9 cellular contexts compared by ENCODE assay signal in the genomic region with DNA sequence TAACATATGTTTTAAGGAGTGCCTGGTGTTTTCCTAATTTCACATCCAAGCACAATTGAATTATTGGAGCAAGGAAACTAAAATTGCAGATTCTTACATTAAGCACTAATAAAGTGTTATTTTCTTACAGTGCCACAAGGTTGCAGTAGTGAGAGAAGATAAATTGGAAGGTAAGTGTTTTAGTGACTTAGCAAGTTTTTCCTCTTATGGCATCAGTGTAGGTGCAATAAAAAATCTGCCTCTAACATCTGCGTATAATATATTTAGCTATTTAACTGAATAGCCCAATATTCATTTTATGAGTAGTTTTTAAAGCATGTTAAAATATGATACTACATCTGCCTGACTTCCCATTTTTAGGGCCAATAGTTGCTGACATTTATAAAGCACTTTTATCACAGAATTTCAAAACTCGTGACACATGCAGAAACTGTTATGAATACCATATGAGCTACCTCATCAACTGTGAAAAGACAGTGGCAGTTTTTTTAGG. TPM values are rescaled to one million over a fixed set of nuclear protein-coding genes. Genes with fewer than 3 reads are reported as not detected.
DNase-seq lines count a peak whose midpoint lies in the region; ATAC-seq and TF ChIP-seq lines count a peak whose summit lies in the region.
"Had no signal": no experiment of that assay in that cellular context is flagged by ENCODE, and none has a peak within 500 bp of the region (broad histone marks: within the 10 kb centered on the region; RNA-seq: fewer than 3 reads in every experiment).

No MANE protein-coding gene starts in this region.

- H3K4me3 ChIP-seq in HUES64 (ENCODE audit: low read length): no peak overlapping the region
- H3K4me3 ChIP-seq in astrocyte of the cerebellum (ENCODE audit: low read depth, low read length): no peak overlapping the region
- no peak overlapping the region for H3K4me3 ChIP-seq in kidney epithelial cell (ENCODE audit: low read depth, low read length)

- peak overlapping the region; percentile 14; the same call in 1 of the 2 replicates for H3K27ac ChIP-seq in HUES64 (ENCODE audit: low read depth, low read length)
- H3K27ac ChIP-seq: epithelial cell of prostate had no signal

- no peaks in the 10 kb centered on the region for H3K9me3 ChIP-seq in HUES64 (ENCODE audit: insufficient read depth, low read depth, low read length)

- ATAC-seq in GM19023 (IDR thresholded peaks at IDR 0.05; ENCODE audit: unreplicated experiment) (no peak), HG03025 (IDR thresholded peaks at IDR 0.05; ENCODE audit: low FRiP score, unreplicated experiment) (no peak)

- H3K9ac ChIP-seq in HUES64 (ENCODE audit: low read depth, low read length): no peak overlapping the region

- H3K36me3 ChIP-seq in HUES64 (ENCODE audit: insufficient read depth, low read length) (peaks cover 69% of the 10 kb centered on the region), kidney epithelial cell (ENCODE audit: control insufficient read depth, insufficient read depth, low read length) (no peaks in the 10 kb centered on the region)

- WGBS in HUES64: 77% methylated on average over 1 of the region's 2 CpGs

- DNase-seq in Ammon's horn (ENCODE audit: low spot score) (peak; percentile 41), astrocyte of the cerebellum (ENCODE audit: low read depth) (peak; percentile 64), kidney epithelial cell (ENCODE audit: low read depth) (peak; percentile 41), GOT3 (lab: John Stamatoyannopoulos, UW) (no peak)
- no peak for DNase-seq in NK-92 treated with Interleukin-12 subunit alpha and Interleukin-12 subunit beta, amount 100 ng/mL, for 24 hours (lab: John Stamatoyannopoulos, UW)

- peak; percentile 33 for TF ChIP-seq CTCF in astrocyte of the cerebellum (IDR thresholded peaks at IDR 0.05; ENCODE audit: low read depth, low read length, missing control alignments)
- TF ChIP-seq CTCF in kidney epithelial cell (IDR thresholded peaks at IDR 0.05; ENCODE audit: insufficient read depth, low read length, poor library complexity, severe bottlenecking): peak; percentile 33

- no peaks in the 10 kb centered on the region for H3K4me1 ChIP-seq in HUES64 (ENCODE audit: insufficient read depth, low read length)

- no peaks in the 10 kb centered on the region for H3K27me3 ChIP-seq in HUES64 (ENCODE audit: insufficient read depth, low read length)
- no peaks in the 10 kb centered on the region for H3K27me3 ChIP-seq in kidney epithelial cell (ENCODE audit: control insufficient read depth, insufficient read depth, low read length)

- in situ Hi-C loops in astrocyte of the cerebellum (cut with HindIII; ENCODE audit: low sequenced_read_pairs): no loop called here

RNA-seq across cellular contexts. Expression of gene POLD3, which starts 19.0 kb away (rescaled TPM):
- 28.3 TPM for polyA plus RNA-seq in HUES64 (2013, experiment 1 of 2)
- polyA plus RNA-seq in HUES64 (2013, experiment 2 of 2): 27.3 TPM
- 10.1 and 11.9 TPM in 2 replicates for total RNA-seq in kidney epithelial cell

Comparison
In these comparisons a context has a peak if more than half of its experiments do, and no peak if none do; other contexts are left out.
1. DNase-seq: peak in Ammon's horn (single experiment), astrocyte of the cerebellum (single experiment) and kidney epithelial cell (single experiment); none in GOT3 (single experiment) and NK-92 treated with Interleukin-12 subunit alpha and Interleukin-12 subunit beta, amount 100 ng/mL, for 24 hours (single experiment).